22 cellular contexts compared by ENCODE assay signal in the genomic region with DNA sequence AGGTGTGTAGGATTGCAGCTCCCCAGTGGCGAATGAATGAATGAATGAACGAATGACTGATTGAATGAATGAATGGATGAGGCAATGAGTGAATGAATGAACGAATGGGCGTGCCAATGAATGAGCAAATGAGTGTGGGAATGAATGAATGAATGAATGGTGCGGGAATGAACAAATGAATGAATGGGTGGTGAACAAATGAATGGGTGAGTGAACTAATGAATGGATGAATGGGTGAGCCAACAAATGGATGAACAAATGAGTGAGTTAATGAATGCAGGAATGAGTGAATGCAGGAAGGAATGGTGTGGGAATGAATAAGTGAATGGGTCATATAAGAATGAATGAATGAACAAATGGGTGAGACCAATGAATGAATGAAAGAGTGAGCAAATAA. TPM values are rescaled to one million over a fixed set of nuclear protein-coding genes. Genes with fewer than 3 reads are reported as not detected.
DNase-seq lines count a peak whose midpoint lies in the region; ATAC-seq, FAIRE-seq and TF ChIP-seq lines count a peak whose summit lies in the region.
"Had no signal": no experiment of that assay in that cellular context is flagged by ENCODE, and none has a peak within 500 bp of the region (broad histone marks: within the 10 kb centered on the region; RNA-seq: fewer than 3 reads in every experiment).

No MANE protein-coding gene starts in this region.

- no peak overlapping the region for H2AFZ ChIP-seq in HepG2 (ENCODE audit: low read length)

- no peaks in the 10 kb centered on the region for H4K20me1 ChIP-seq in HepG2 (ENCODE audit: insufficient read depth, low read length)

- TF ChIP-seq POLR2A in HepG2 (IDR thresholded peaks at IDR 0.05; ENCODE audit: insufficient read depth in 1 of 2, low read depth in 2 of 2, low read length in 2 of 2) (no peak), right lobe of liver (IDR thresholded peaks at IDR 0.05) (no peak), sigmoid colon (IDR thresholded peaks at IDR 0.05) (no peak)

- TF ChIP-seq RAD21 in HepG2 (CRISPR knock-in tag; IDR thresholded peaks at IDR 0.05) = no peak

- H3K9me3 Mint-ChIP-seq in WTC11 (peaks cover 18% of the 10 kb centered on the region), naive B cell (peaks cover 0 to 15% (median 4%) of the 10 kb centered on the region in 7 donors)
- H3K9me3 Mint-ChIP-seq in CD8-positive, alpha-beta T cell = no peaks in the 10 kb centered on the region

- H3K36me3 ChIP-seq in HepG2 (replicated peaks in 1 of 2; ENCODE audit: control insufficient read depth in 1 of 2, insufficient read depth in 2 of 2, low read length in 2 of 2) (no peaks in the 10 kb centered on the region), right lobe of liver (no peaks in the 10 kb centered on the region), sigmoid colon (no peaks in the 10 kb centered on the region), brain microvascular endothelial cell (replicated peaks) (no peaks in the 10 kb centered on the region)
- H3K36me3 ChIP-seq in CD8-positive, alpha-beta T cell (ENCODE audit: insufficient read depth, low read length) = no peaks in the 10 kb centered on the region
- H3K36me3 ChIP-seq: heart left ventricle, SJSA1 had no signal

- H3K27ac Mint-ChIP-seq in WTC11 (no peak overlapping the region), naive B cell (peak overlapping the region in 4 of 6 donors; percentile 19 to 79 (median 70))
- no peak overlapping the region for H3K27ac Mint-ChIP-seq in CD8-positive, alpha-beta T cell
- H3K27ac Mint-ChIP-seq: stimulated activated naive CD8-positive, alpha-beta T cell treated with anti-CD3 and anti-CD28 coated beads, Interleukin-15, Interleukin-2, amounts not matched to agents 100 ng/mL and 50 ng/mL, for 24 hours had no signal

- POLR2A ChIA-PET in HepG2 (lab: Yijun Ruan, JAX) (no interaction called here), WTC11 (lab: Charles Lee) (no interaction called here)
- POLR2A ChIA-PET in CD8-positive, alpha-beta T cell (lab: Charles Lee) = no interaction called here

- TF ChIP-seq EP300 in HepG2 (IDR thresholded peaks at IDR 0.05; ENCODE audit: low read depth in 2 of 2, low read length in 2 of 2) (no peak), HepG2 (CRISPR knock-in tag; IDR thresholded peaks at IDR 0.05; ENCODE audit: borderline replicate concordance) (no peak), sigmoid colon (IDR thresholded peaks at IDR 0.05) (no peak)

- no peak for FAIRE-seq in HepG2 (lab: Jason Lieb, UNC)
- FAIRE-seq: endothelial cell of umbilical vein had no signal

- no TSS peak for BruUV-seq in HepG2 (replicated peaks; lab: Mats Ljungman, UMichigan)

- WGBS in HepG2 (ENCODE audit: low lambda C conversion rate) = 20% methylated on average over 5 of the region's 5 CpGs
- WGBS in right lobe of liver (ENCODE audit: insufficient coverage, low coverage, low lambda C conversion rate, missing lambda C conversion rate) = 64% methylated on average over 5 of the region's 5 CpGs
- 85 to 88% methylated on average over 5 of the region's 5 CpGs for WGBS in sigmoid colon, 2 donors

- CTCF ChIA-PET in HepG2 (lab: Yijun Ruan, JAX; ENCODE audit: low intra/inter-chr PET ratio, low total read pairs) = no interaction called here
- CTCF ChIA-PET in WTC11 (lab: Charles Lee) = no interaction called here
- CTCF ChIA-PET in CD8-positive, alpha-beta T cell (lab: Charles Lee) = no interaction called here

- peaks cover 4 to 45% of the 10 kb centered on the region in 2 experiments; a peak in 4 of 5 replicates for H3K27me3 ChIP-seq in HepG2 (ENCODE audit: control insufficient read depth in 1 of 2, insufficient read depth in 2 of 2, low read length in 2 of 2)
- H3K27me3 ChIP-seq in right lobe of liver = no peaks in the 10 kb centered on the region
- H3K27me3 ChIP-seq in sigmoid colon = peaks cover 17 to 67% (median 62%) of the 10 kb centered on the region in 3 donors
- H3K27me3 ChIP-seq in CD8-positive, alpha-beta T cell (ENCODE audit: insufficient read depth, low read length) = peaks cover 20% of the 10 kb centered on the region
- H3K27me3 ChIP-seq in brain microvascular endothelial cell (replicated peaks) = peaks cover 15% of the 10 kb centered on the region

- intact Hi-C loops in HepG2 (cut with micrococcal nuclease; ENCODE audit: unreplicated experiment) = no loop called here
- intact Hi-C loops in right lobe of liver (cut with DNase I) = no loop called here
- intact Hi-C loops in sigmoid colon (cut with DNase I) = no loop called here
- intact Hi-C loops in CD8-positive, alpha-beta T cell (cut with DNase I, micrococcal nuclease) = no loop called here

- TF ChIP-seq CTCF in HepG2 (CRISPR knock-in tag; IDR thresholded peaks at IDR 0.05) = no peak
- no peak for TF ChIP-seq CTCF in right lobe of liver (IDR thresholded peaks at IDR 0.05)
- TF ChIP-seq CTCF in WTC11 (IDR thresholded peaks at IDR 0.05) = no peak
- TF ChIP-seq CTCF in sigmoid colon (IDR thresholded peaks at IDR 0.05) = no peak
- TF ChIP-seq CTCF in CD8-positive, alpha-beta T cell (IDR thresholded peaks at IDR 0.05) = no peak
- TF ChIP-seq CTCF in brain microvascular endothelial cell (IDR thresholded peaks at IDR 0.05; ENCODE audit: low read depth, low read length, missing control alignments) = no peak

- H3K4me3 Mint-ChIP-seq in WTC11 = peak overlapping the region; percentile 70
- peak overlapping the region in 4 of 8 donors; percentile 30 to 57 (median 40) for H3K4me3 Mint-ChIP-seq in naive B cell
- no peak overlapping the region for H3K4me3 Mint-ChIP-seq in CD8-positive, alpha-beta T cell
- H3K4me3 Mint-ChIP-seq: stimulated activated naive CD8-positive, alpha-beta T cell treated with anti-CD3 and anti-CD28 coated beads, Interleukin-15, Interleukin-2, amounts not matched to agents 100 ng/mL and 50 ng/mL, for 24 hours had no signal

- H3K27me3 Mint-ChIP-seq in WTC11 (ENCODE audit: low read depth) (peaks cover 53% of the 10 kb centered on the region), naive B cell (peaks cover 19 to 67% (median 64%) of the 10 kb centered on the region in 3 donors)
- H3K27me3 Mint-ChIP-seq in CD8-positive, alpha-beta T cell (ENCODE audit: low read depth) = peaks cover 50% of the 10 kb centered on the region

- H3K4me1 Mint-ChIP-seq in WTC11 = peaks cover 23% of the 10 kb centered on the region
- peaks cover 11 to 14% (median 14%) of the 10 kb centered on the region in 3 donors for H3K4me1 Mint-ChIP-seq in naive B cell
- H3K4me1 Mint-ChIP-seq in CD8-positive, alpha-beta T cell (ENCODE audit: low read depth) = peaks cover 10% of the 10 kb centered on the region

- H3K4me2 ChIP-seq in HepG2 (ENCODE audit: low read depth, low read length) = no peak overlapping the region

- in situ Hi-C loops in HepG2 (cut with HindIII; ENCODE audit: extremely low pct_ligation_motif_present, low pct_unique_long_range_greater_than_20kb) (no loop called here), brain microvascular endothelial cell (cut with HindIII; ENCODE audit: low pct_ligation_motif_present, low sequenced_read_pairs) (no loop called here)

- H3K9me3 ChIP-seq in HepG2 (ENCODE audit: low read length) (no peaks in the 10 kb centered on the region), right lobe of liver (no peaks in the 10 kb centered on the region), sigmoid colon (no peaks in the 10 kb centered on the region)
- H3K9me3 ChIP-seq in CD8-positive, alpha-beta T cell (ENCODE audit: low read length) = no peaks in the 10 kb centered on the region
- H3K9me3 ChIP-seq: heart left ventricle had no signal

- ATAC-seq in HepG2 = no peak
- ATAC-seq in right lobe of liver = no peak
- no peak for ATAC-seq in WTC11
- ATAC-seq in naive B cell (ENCODE audit: low read depth in 2 of 2) = no peak
- ATAC-seq in CD8-positive, alpha-beta T cell = no peak
- ATAC-seq: HCT116, heart left ventricle had no signal

- H3K4me1 ChIP-seq in HepG2 (ENCODE audit: insufficient read depth, low read length) (peaks cover 26% of the 10 kb centered on the region), right lobe of liver (no peaks in the 10 kb centered on the region), sigmoid colon (peaks cover 0 to 9% (median 8%) of the 10 kb centered on the region in 4 donors)
- H3K4me1 ChIP-seq in CD8-positive, alpha-beta T cell (ENCODE audit: insufficient read depth, low read length) = peaks cover 5% of the 10 kb centered on the region
- H3K4me1 ChIP-seq: SJSA1 had no signal

- H3K4me3 ChIP-seq in HepG2 (replicated peaks in 1 of 3; ENCODE audit: insufficient read depth in 1 of 3, low read depth in 2 of 3, low read length in 3 of 3) (no peak overlapping the region), right lobe of liver (no peak overlapping the region), sigmoid colon (no peak overlapping the region), brain microvascular endothelial cell (ENCODE audit: low read depth, low read length) (no peak overlapping the region)
- no peak overlapping the region for H3K4me3 ChIP-seq in CD8-positive, alpha-beta T cell (ENCODE audit: low read depth, low read length)
- H3K4me3 ChIP-seq: heart left ventricle, SJSA1 had no signal

- DNase-seq in HepG2 (ENCODE audit: low spot score) (no peak), right lobe of liver (no peak), WTC11 (ENCODE audit: low spot score) (no peak), naive B cell (no peak), sigmoid colon (no peak), brain microvascular endothelial cell (no peak)
- no peak for DNase-seq in CD8-positive, alpha-beta T cell
- DNase-seq: activated gamma-delta T cell; dermis blood vessel endothelial cell; DMS 273 treated with DMSO at 0.1 percent for 48 hours; heart left ventricle; NCI-H2029; stimulated activated CD4-positive, alpha-beta T cell treated with anti-CD3 and anti-CD28 coated beads, Interleukin-4, amount 100 ng/mL, for 4 hours had no signal

- peaks cover 5% of the 10 kb centered on the region; the same call in 1 of the 2 replicates for H3K36me3 Mint-ChIP-seq in WTC11
- H3K36me3 Mint-ChIP-seq in naive B cell = peaks cover 6 to 13% of the 10 kb centered on the region in 2 donors
- H3K36me3 Mint-ChIP-seq in CD8-positive, alpha-beta T cell = no peaks in the 10 kb centered on the region

- H3K27ac ChIP-seq in HepG2 (ENCODE audit: extremely low read length, insufficient read depth, low read length) (no peak overlapping the region), right lobe of liver (no peak overlapping the region), sigmoid colon (no peak overlapping the region), brain microvascular endothelial cell (no peak overlapping the region)
- no peak overlapping the region for H3K27ac ChIP-seq in CD8-positive, alpha-beta T cell (ENCODE audit: low read depth, low read length)
- H3K27ac ChIP-seq: heart left ventricle, SJSA1, VCaP had no signal

- H3K79me2 ChIP-seq in HepG2 (ENCODE audit: insufficient read depth, low read length) = no peaks in the 10 kb centered on the region

- H3K9ac ChIP-seq in HepG2 (ENCODE audit: insufficient read depth, low read depth, low read length) = no peak overlapping the region

RNA-seq across cellular contexts. Expression of a gene that starts 14.7 kb away (rescaled TPM):
- 0.13 TPM in 1 of 2 replicates, not detected in the other for total RNA-seq in HepG2 (2016; rRNA removed; fragmentation: Illumina TruSeq; extraction: Trizol)
- total RNA-seq in HepG2 (2016; cell fraction: cytosol; rRNA removed; fragmentation: Illumina TruSeq; extraction: Trizol; ENCODE audit: low read depth) = not detected in 2 replicates
- total RNA-seq in HepG2 (2016; cell fraction: insoluble cytoplasmic fraction; rRNA removed; fragmentation: Illumina TruSeq; extraction: Trizol) = 0.06 and 0.19 TPM in 2 replicates
- total RNA-seq in HepG2 (2016; cell fraction: membrane; rRNA removed; fragmentation: Illumina TruSeq; extraction: Trizol) = not detected in 2 replicates
- total RNA-seq in HepG2 (2016; cell fraction: nucleus; rRNA removed; fragmentation: Illumina TruSeq; extraction: Trizol) = 0.22 TPM in 1 of 2 replicates, not detected in the other
- 0.17 and 0.24 TPM in 2 replicates for polyA plus RNA-seq in HepG2 (2011; rRNA removed)
- polyA plus RNA-seq in HepG2 (2011; cell fraction: cytosol; rRNA removed) = 0.15 and 0.19 TPM in 2 replicates
- 0.97 and 1.2 TPM in 2 replicates for polyA plus RNA-seq in HepG2 (2011; cell fraction: nucleus; rRNA removed)
- 0.13 and 0.28 TPM in 2 replicates for polyA plus RNA-seq in HepG2 (2012)
- not detected in 2 replicates for polyA plus RNA-seq in HepG2 (2016; cell fraction: cytosol; fragmentation: Illumina TruSeq; extraction: Trizol; ENCODE audit: low read depth)
- polyA plus RNA-seq in HepG2 (2016; cell fraction: insoluble cytoplasmic fraction; fragmentation: Illumina TruSeq; extraction: Trizol; ENCODE audit: low read depth) = not detected in 2 replicates
- not detected in 2 replicates for polyA plus RNA-seq in HepG2 (2016; cell fraction: membrane; fragmentation: Illumina TruSeq; extraction: Trizol; ENCODE audit: low read depth)
- polyA plus RNA-seq in HepG2 (2016; cell fraction: nucleus; fragmentation: Illumina TruSeq; extraction: Trizol; ENCODE audit: insufficient read depth, low read depth) = 0.36 and 0.63 TPM in 2 replicates
- 0.07 and 0.20 TPM in 2 replicates for polyA minus RNA-seq in HepG2 (2011; rRNA and poly(A)+ RNA removed; ENCODE audit: low replicate concordance)
- not detected in 2 replicates for polyA minus RNA-seq in HepG2 (2011; cell fraction: cytosol; rRNA and poly(A)+ RNA removed)
- 0.25 TPM in 1 of 2 replicates, not detected in the other for polyA minus RNA-seq in HepG2 (2011; cell fraction: nucleus; rRNA and poly(A)+ RNA removed)
- total RNA-seq in right lobe of liver = 1 to 10 TPM; 1.2 to 4.8 (median 2.7) TPM
- total RNA-seq in WTC11 (2021) = 11.3 to 15.0 TPM (median 14.8 TPM) in 3 replicates
- polyA plus RNA-seq in naive B cell (ENCODE audit: low read depth in 6 of 6) = 1 to 10 TPM in 1 of 6 donors, under 1 TPM in 2, not detected in 3; 0.17 to 1.4 (median 0.43) TPM
- total RNA-seq in sigmoid colon = under 1 TPM; 0.36 to 0.99 (median 0.69) TPM
- 1 to 10 TPM in 1 of 3 donors, under 1 TPM in 1, not detected in 1; 0.60 to 1.2 TPM for polyA plus RNA-seq in sigmoid colon
- total RNA-seq in CD8-positive, alpha-beta T cell = 1 to 10 TPM in 1 of 2 experiments, under 1 TPM in 1; 0.83 to 1.2 TPM

RNA-seq across cellular contexts. Expression of a gene that starts 14.9 kb away (rescaled TPM):
- total RNA-seq in HepG2 (2016; rRNA removed; fragmentation: Illumina TruSeq; extraction: Trizol) = 8.6 and 11.0 TPM in 2 replicates
- 7.2 and 9.1 TPM in 2 replicates for total RNA-seq in HepG2 (2016; cell fraction: cytosol; rRNA removed; fragmentation: Illumina TruSeq; extraction: Trizol; ENCODE audit: low read depth)
- total RNA-seq in HepG2 (2016; cell fraction: insoluble cytoplasmic fraction; rRNA removed; fragmentation: Illumina TruSeq; extraction: Trizol) = 7.9 and 10.6 TPM in 2 replicates
- total RNA-seq in HepG2 (2016; cell fraction: membrane; rRNA removed; fragmentation: Illumina TruSeq; extraction: Trizol) = 7.5 and 8.1 TPM in 2 replicates
- 7.0 and 8.1 TPM in 2 replicates for total RNA-seq in HepG2 (2016; cell fraction: nucleus; rRNA removed; fragmentation: Illumina TruSeq; extraction: Trizol)
- polyA plus RNA-seq in HepG2 (2011; rRNA removed) = 18.4 and 20.7 TPM in 2 replicates
- polyA plus RNA-seq in HepG2 (2011; cell fraction: cytosol; rRNA removed) = 12.2 and 19.4 TPM in 2 replicates
- 69.5 and 82.9 TPM in 2 replicates for polyA plus RNA-seq in HepG2 (2011; cell fraction: nucleus; rRNA removed)
- polyA plus RNA-seq in HepG2 (2012) = 7.3 and 9.2 TPM in 2 replicates
- polyA plus RNA-seq in HepG2 (2016; cell fraction: cytosol; fragmentation: Illumina TruSeq; extraction: Trizol; ENCODE audit: low read depth) = 4.6 and 5.1 TPM in 2 replicates
- 9.5 and 10.8 TPM in 2 replicates for polyA plus RNA-seq in HepG2 (2016; cell fraction: insoluble cytoplasmic fraction; fragmentation: Illumina TruSeq; extraction: Trizol; ENCODE audit: low read depth)
- 6.0 TPM in 2 replicates for polyA plus RNA-seq in HepG2 (2016; cell fraction: membrane; fragmentation: Illumina TruSeq; extraction: Trizol; ENCODE audit: low read depth)
- polyA plus RNA-seq in HepG2 (2016; cell fraction: nucleus; fragmentation: Illumina TruSeq; extraction: Trizol; ENCODE audit: insufficient read depth, low read depth) = 31.6 and 35.6 TPM in 2 replicates
- 18.0 and 19.2 TPM in 2 replicates for polyA minus RNA-seq in HepG2 (2011; rRNA and poly(A)+ RNA removed; ENCODE audit: low replicate concordance)
- polyA minus RNA-seq in HepG2 (2011; cell fraction: cytosol; rRNA and poly(A)+ RNA removed) = 6.8 and 7.4 TPM in 2 replicates
- 9.0 TPM in 2 replicates for polyA minus RNA-seq in HepG2 (2011; cell fraction: nucleus; rRNA and poly(A)+ RNA removed)
- 10 to 100 TPM in 3 of 6 experiments, 1 to 10 TPM in 3; 7.9 to 21.6 (median 10.0) TPM for total RNA-seq in right lobe of liver
- 27.2 to 29.9 TPM (median 28.1 TPM) in 3 replicates for total RNA-seq in WTC11 (2021)
- 1 to 10 TPM; 1.3 to 5.3 (median 4.4) TPM for polyA plus RNA-seq in naive B cell (ENCODE audit: low read depth in 6 of 6)
- total RNA-seq in sigmoid colon = 10 to 100 TPM; 10.3 to 23.5 (median 18.1) TPM
- 100 to 1,000 TPM in 2 of 3 donors, 10 to 100 TPM in 1; 66.1 to 132 (median 129) TPM for polyA plus RNA-seq in sigmoid colon
- 10 to 100 TPM; 12.0 to 13.0 TPM for total RNA-seq in CD8-positive, alpha-beta T cell

RNA-seq across cellular contexts. Expression of a gene that starts 32.1 kb away (rescaled TPM):
- total RNA-seq in HepG2 (2016; rRNA removed; fragmentation: Illumina TruSeq; extraction: Trizol) (not detected in 2 replicates), right lobe of liver (1 to 10 TPM in 5 of 6 experiments, under 1 TPM in 1; 0.73 to 4.1 (median 2.0) TPM), WTC11 (2021) (0.81 to 1.5 TPM (median 1.1 TPM) in 3 replicates), sigmoid colon (1 to 10 TPM; 1.7 to 3.9 (median 2.5) TPM)
- total RNA-seq in HepG2 (2016; cell fraction: cytosol; rRNA removed; fragmentation: Illumina TruSeq; extraction: Trizol; ENCODE audit: low read depth) = not detected in 2 replicates
- 0.16 and 0.28 TPM in 2 replicates for total RNA-seq in HepG2 (2016; cell fraction: insoluble cytoplasmic fraction; rRNA removed; fragmentation: Illumina TruSeq; extraction: Trizol)
- not detected in 2 replicates for total RNA-seq in HepG2 (2016; cell fraction: membrane; rRNA removed; fragmentation: Illumina TruSeq; extraction: Trizol)
- not detected in 2 replicates for total RNA-seq in HepG2 (2016; cell fraction: nucleus; rRNA removed; fragmentation: Illumina TruSeq; extraction: Trizol)
- polyA plus RNA-seq in HepG2 (2011; rRNA removed) (3.4 and 8.3 TPM in 2 replicates), naive B cell (ENCODE audit: low read depth in 6 of 6) (1 to 10 TPM; 1.0 to 7.3 (median 3.6) TPM), sigmoid colon (10 to 100 TPM in 2 of 3 donors, 1 to 10 TPM in 1; 3.6 to 17.6 (median 17.6) TPM)
- 3.7 and 5.7 TPM in 2 replicates for polyA plus RNA-seq in HepG2 (2011; cell fraction: cytosol; rRNA removed)
- polyA plus RNA-seq in HepG2 (2011; cell fraction: nucleus; rRNA removed) = 5.8 TPM in 2 replicates
- 5.3 and 5.5 TPM in 2 replicates for polyA plus RNA-seq in HepG2 (2012)
- polyA plus RNA-seq in HepG2 (2016; cell fraction: cytosol; fragmentation: Illumina TruSeq; extraction: Trizol; ENCODE audit: low read depth) = 0.20 TPM in 1 of 2 replicates, not detected in the other
- not detected in 2 replicates for polyA plus RNA-seq in HepG2 (2016; cell fraction: insoluble cytoplasmic fraction; fragmentation: Illumina TruSeq; extraction: Trizol; ENCODE audit: low read depth)
- not detected in 2 replicates for polyA plus RNA-seq in HepG2 (2016; cell fraction: membrane; fragmentation: Illumina TruSeq; extraction: Trizol; ENCODE audit: low read depth)
- polyA plus RNA-seq in HepG2 (2016; cell fraction: nucleus; fragmentation: Illumina TruSeq; extraction: Trizol; ENCODE audit: insufficient read depth, low read depth) = 0.83 TPM in 1 of 2 replicates, not detected in the other
- polyA minus RNA-seq in HepG2 (2011; rRNA and poly(A)+ RNA removed; ENCODE audit: low replicate concordance) = 2.3 and 3.4 TPM in 2 replicates
- polyA minus RNA-seq in HepG2 (2011; cell fraction: cytosol; rRNA and poly(A)+ RNA removed) = 3.4 TPM in 1 of 2 replicates, not detected in the other
- 1.5 and 1.8 TPM in 2 replicates for polyA minus RNA-seq in HepG2 (2011; cell fraction: nucleus; rRNA and poly(A)+ RNA removed)
- not detected for total RNA-seq in CD8-positive, alpha-beta T cell
- total RNA-seq: SJSA1 had no signal

RNA-seq across cellular contexts. Expression of a gene that starts 43.8 kb away (rescaled TPM):
- total RNA-seq in HepG2 (2016; rRNA removed; fragmentation: Illumina TruSeq; extraction: Trizol) (3.8 and 4.5 TPM in 2 replicates), right lobe of liver (100 to 1,000 TPM in 4 of 6 experiments, 10 to 100 TPM in 2; 50.5 to 368 (median 199) TPM), WTC11 (2021) (0.09 to 0.46 TPM in 2 of 3 replicates, not detected in the other), sigmoid colon (under 1 TPM in 1 of 4 donors, not detected in 3; 0.55 TPM)
- total RNA-seq in HepG2 (2016; cell fraction: cytosol; rRNA removed; fragmentation: Illumina TruSeq; extraction: Trizol; ENCODE audit: low read depth) = 0.61 and 1.3 TPM in 2 replicates
- 2.7 and 4.7 TPM in 2 replicates for total RNA-seq in HepG2 (2016; cell fraction: insoluble cytoplasmic fraction; rRNA removed; fragmentation: Illumina TruSeq; extraction: Trizol)
- total RNA-seq in HepG2 (2016; cell fraction: membrane; rRNA removed; fragmentation: Illumina TruSeq; extraction: Trizol) = 1.9 and 2.1 TPM in 2 replicates
- total RNA-seq in HepG2 (2016; cell fraction: nucleus; rRNA removed; fragmentation: Illumina TruSeq; extraction: Trizol) = 5.9 and 7.0 TPM in 2 replicates
- polyA plus RNA-seq in HepG2 (2011; rRNA removed) (3.8 and 7.0 TPM in 2 replicates), naive B cell (ENCODE audit: low read depth in 6 of 6) (not detected), sigmoid colon (10 to 100 TPM in 1 of 3 donors, 1 to 10 TPM in 2; 1.8 to 24.0 (median 8.5) TPM)
- polyA plus RNA-seq in HepG2 (2011; cell fraction: cytosol; rRNA removed) = 3.1 and 5.0 TPM in 2 replicates
- 7.4 and 9.2 TPM in 2 replicates for polyA plus RNA-seq in HepG2 (2011; cell fraction: nucleus; rRNA removed)
- polyA plus RNA-seq in HepG2 (2012) = 13.4 and 16.9 TPM in 2 replicates
- polyA plus RNA-seq in HepG2 (2016; cell fraction: cytosol; fragmentation: Illumina TruSeq; extraction: Trizol; ENCODE audit: low read depth) = 2.1 and 2.2 TPM in 2 replicates
- 11.1 and 13.5 TPM in 2 replicates for polyA plus RNA-seq in HepG2 (2016; cell fraction: insoluble cytoplasmic fraction; fragmentation: Illumina TruSeq; extraction: Trizol; ENCODE audit: low read depth)
- 4.0 and 5.2 TPM in 2 replicates for polyA plus RNA-seq in HepG2 (2016; cell fraction: membrane; fragmentation: Illumina TruSeq; extraction: Trizol; ENCODE audit: low read depth)
- 28.4 and 29.8 TPM in 2 replicates for polyA plus RNA-seq in HepG2 (2016; cell fraction: nucleus; fragmentation: Illumina TruSeq; extraction: Trizol; ENCODE audit: insufficient read depth, low read depth)
- 0.09 and 2.9 TPM in 2 replicates for polyA minus RNA-seq in HepG2 (2011; rRNA and poly(A)+ RNA removed; ENCODE audit: low replicate concordance)
- 1.7 and 3.2 TPM in 2 replicates for polyA minus RNA-seq in HepG2 (2011; cell fraction: cytosol; rRNA and poly(A)+ RNA removed)
- polyA minus RNA-seq in HepG2 (2011; cell fraction: nucleus; rRNA and poly(A)+ RNA removed) = 2.1 and 2.6 TPM in 2 replicates
- total RNA-seq in CD8-positive, alpha-beta T cell = not detected
- total RNA-seq: dermis blood vessel endothelial cell; endothelial cell of umbilical vein; heart left ventricle; lung microvascular endothelial cell; osteocyte; RPMI7951; SJSA1; T-helper 1 cell treated with Interleukin-12 subunit alpha and Interleukin-12 subunit beta and Interleukin-4 antibody, amounts not matched to agents 30 ng/mL and 1 ng/mL, for 36 hours had no signal
- polyA plus RNA-seq: endothelial cell of umbilical vein, heart left ventricle had no signal

RNA-seq across cellular contexts. Expression of a gene that starts 49.7 kb away (rescaled TPM):
- total RNA-seq in HepG2 (2016; rRNA removed; fragmentation: Illumina TruSeq; extraction: Trizol) (17.9 and 18.4 TPM in 2 replicates), right lobe of liver (10 to 100 TPM in 1 of 6 experiments, 1 to 10 TPM in 5; 6.4 to 14.1 (median 8.9) TPM), WTC11 (2021) (24.3 to 26.5 TPM (median 25.2 TPM) in 3 replicates), sigmoid colon (10 to 100 TPM; 19.4 to 22.5 (median 20.8) TPM)
- total RNA-seq in HepG2 (2016; cell fraction: cytosol; rRNA removed; fragmentation: Illumina TruSeq; extraction: Trizol; ENCODE audit: low read depth) = 4.0 and 4.7 TPM in 2 replicates
- total RNA-seq in HepG2 (2016; cell fraction: insoluble cytoplasmic fraction; rRNA removed; fragmentation: Illumina TruSeq; extraction: Trizol) = 16.8 and 19.4 TPM in 2 replicates
- 6.4 and 6.7 TPM in 2 replicates for total RNA-seq in HepG2 (2016; cell fraction: membrane; rRNA removed; fragmentation: Illumina TruSeq; extraction: Trizol)
- 7.2 and 7.7 TPM in 2 replicates for total RNA-seq in HepG2 (2016; cell fraction: nucleus; rRNA removed; fragmentation: Illumina TruSeq; extraction: Trizol)
- polyA plus RNA-seq in HepG2 (2011; rRNA removed) (9.3 and 10.1 TPM in 2 replicates), naive B cell (ENCODE audit: low read depth in 6 of 6) (10 to 100 TPM; 25.0 to 42.8 (median 30.7) TPM), sigmoid colon (10 to 100 TPM; 21.5 to 31.8 (median 24.6) TPM)
- polyA plus RNA-seq in HepG2 (2011; cell fraction: cytosol; rRNA removed) = 10.6 and 14.7 TPM in 2 replicates
- 10.0 and 11.4 TPM in 2 replicates for polyA plus RNA-seq in HepG2 (2011; cell fraction: nucleus; rRNA removed)
- 9.3 and 9.9 TPM in 2 replicates for polyA plus RNA-seq in HepG2 (2012)
- polyA plus RNA-seq in HepG2 (2016; cell fraction: cytosol; fragmentation: Illumina TruSeq; extraction: Trizol; ENCODE audit: low read depth) = 3.4 and 4.1 TPM in 2 replicates
- 17.9 and 20.2 TPM in 2 replicates for polyA plus RNA-seq in HepG2 (2016; cell fraction: insoluble cytoplasmic fraction; fragmentation: Illumina TruSeq; extraction: Trizol; ENCODE audit: low read depth)
- 4.1 and 5.0 TPM in 2 replicates for polyA plus RNA-seq in HepG2 (2016; cell fraction: membrane; fragmentation: Illumina TruSeq; extraction: Trizol; ENCODE audit: low read depth)
- polyA plus RNA-seq in HepG2 (2016; cell fraction: nucleus; fragmentation: Illumina TruSeq; extraction: Trizol; ENCODE audit: insufficient read depth, low read depth) = 13.9 and 14.9 TPM in 2 replicates
- polyA minus RNA-seq in HepG2 (2011; rRNA and poly(A)+ RNA removed; ENCODE audit: low replicate concordance) = 8.4 and 18.8 TPM in 2 replicates
- 4.8 and 6.3 TPM in 2 replicates for polyA minus RNA-seq in HepG2 (2011; cell fraction: cytosol; rRNA and poly(A)+ RNA removed)
- 6.6 and 8.1 TPM in 2 replicates for polyA minus RNA-seq in HepG2 (2011; cell fraction: nucleus; rRNA and poly(A)+ RNA removed)
- total RNA-seq in CD8-positive, alpha-beta T cell = 10 to 100 TPM; 53.9 to 61.6 TPM

Comparison
In these comparisons a context has a peak if more than half of its experiments do, and no peak if none do; other contexts are left out.
1. H3K27ac Mint-ChIP-seq: peak in naive B cell (4 of 6); none in WTC11 (single experiment) and CD8-positive, alpha-beta T cell (single experiment).